ENCODE assay signal across 8 cellular contexts in the genomic region with DNA sequence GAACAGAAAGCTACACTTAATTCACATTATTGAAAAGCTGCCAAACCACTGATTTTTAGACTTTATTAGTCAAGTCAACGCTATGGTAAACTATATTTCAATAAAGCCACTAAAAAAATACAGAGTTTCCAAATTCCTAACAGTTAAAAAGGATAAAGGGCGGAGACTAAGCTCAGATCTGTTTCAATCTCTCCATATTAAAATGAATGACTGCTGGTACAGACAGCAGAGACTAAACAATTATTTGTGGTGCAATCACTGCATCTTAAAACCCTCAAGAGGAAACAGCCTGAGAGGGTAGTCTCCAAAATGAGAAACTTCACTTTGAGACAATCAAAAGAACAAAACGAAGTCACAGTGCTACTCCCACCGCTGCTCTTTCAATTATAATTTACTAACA. TPM values are rescaled to one million over a fixed set of nuclear protein-coding genes. Genes with fewer than 3 reads are reported as not detected.
DNase-seq lines count a peak whose midpoint lies in the region; ATAC-seq and TF ChIP-seq lines count a peak whose summit lies in the region.

No MANE protein-coding gene starts in this region.

- H3K36me3 Mint-ChIP-seq in CD8-positive, alpha-beta T cell, result peaks cover 12% of the 10 kb centered on the region
- peaks cover 19% of the 10 kb centered on the region for H3K36me3 Mint-ChIP-seq in nephron progenitor cell (ENCODE audit: low read depth)

- H3K4me1 Mint-ChIP-seq in CD8-positive, alpha-beta T cell (ENCODE audit: low read depth), result peaks cover 58% of the 10 kb centered on the region
- H3K4me1 Mint-ChIP-seq in nephron progenitor cell, result peaks cover 43% of the 10 kb centered on the region

- H3K9ac ChIP-seq in duodenal mucosa (ENCODE audit: low read depth in 1 of 2, low read length in 2 of 2), result peak overlapping the region; percentile 73 to 83

- no peak for TF ChIP-seq CTCF in CD8-positive, alpha-beta T cell (IDR thresholded peaks at IDR 0.05)
- no peak for TF ChIP-seq CTCF in nephron progenitor cell (IDR thresholded peaks at IDR 0.05)

- peaks cover 39% of the 10 kb centered on the region for H3K4me1 ChIP-seq in CD8-positive, alpha-beta T cell (ENCODE audit: insufficient read depth, low read length)
- peaks cover 34 to 41% of the 10 kb centered on the region in 2 donors for H3K4me1 ChIP-seq in duodenal mucosa (ENCODE audit: control insufficient read depth in 1 of 2, insufficient read depth in 2 of 2, low read length in 2 of 2)

- CTCF ChIA-PET in CD8-positive, alpha-beta T cell (lab: Charles Lee), result interaction anchor here (1.1 to 1.7 kb wide), 3 partner anchors 12 to 348 kb away, joined by 3 to 8 read pairs (median 3); no protein-coding TSS in a partner anchor

- H3K9me3 ChIP-seq in CD8-positive, alpha-beta T cell (ENCODE audit: low read length), result no peaks in the 10 kb centered on the region
- no peaks in the 10 kb centered on the region for H3K9me3 ChIP-seq in duodenal mucosa (ENCODE audit: control insufficient read depth in 1 of 2, low read length in 2 of 2)

- H3K4me3 ChIP-seq in CD8-positive, alpha-beta T cell (ENCODE audit: low read depth, low read length), result peak overlapping the region; percentile 62
- peak overlapping the region; percentile 81 to 87 for H3K4me3 ChIP-seq in duodenal mucosa (ENCODE audit: low read depth in 1 of 2, low read length in 2 of 2)

- H3K27me3 ChIP-seq in CD8-positive, alpha-beta T cell (ENCODE audit: insufficient read depth, low read length), result no peaks in the 10 kb centered on the region
- no peaks in the 10 kb centered on the region for H3K27me3 ChIP-seq in duodenal mucosa (ENCODE audit: control insufficient read depth in 1 of 2, insufficient read depth in 2 of 2, low read length in 2 of 2)

- no peaks in the 10 kb centered on the region for H3K36me3 ChIP-seq in CD8-positive, alpha-beta T cell (ENCODE audit: insufficient read depth, low read length)
- H3K36me3 ChIP-seq in duodenal mucosa (ENCODE audit: control insufficient read depth in 1 of 2, insufficient read depth in 2 of 2, low read length in 2 of 2), result no peaks in the 10 kb centered on the region

- H3K27ac ChIP-seq in CD8-positive, alpha-beta T cell (ENCODE audit: low read depth, low read length), result peak overlapping the region; percentile 37
- H3K27ac ChIP-seq in duodenal mucosa (ENCODE audit: low read depth, low read length), result peak overlapping the region; percentile 90

- DNase-seq in CD8-positive, alpha-beta T cell, result no peak
- DNase-seq in NCI-H69 (lab: John Stamatoyannopoulos, UW), result peak; percentile 32
- DNase-seq in nephron progenitor cell, result no peak
- no peak for DNase-seq in globus pallidus (ENCODE audit: low spot score)

- peak overlapping the region; percentile 89 for H3K27ac Mint-ChIP-seq in CD8-positive, alpha-beta T cell
- peak overlapping the region; percentile 84 for H3K27ac Mint-ChIP-seq in nephron progenitor cell

- H3K4me3 Mint-ChIP-seq in CD8-positive, alpha-beta T cell, result peak overlapping the region; percentile 86
- H3K4me3 Mint-ChIP-seq in nephron progenitor cell, result peak overlapping the region; percentile 95

- no peaks in the 10 kb centered on the region for H3K9me3 Mint-ChIP-seq in CD8-positive, alpha-beta T cell
- H3K9me3 Mint-ChIP-seq in nephron progenitor cell, result no peaks in the 10 kb centered on the region

- no peaks in the 10 kb centered on the region for H3K27me3 Mint-ChIP-seq in CD8-positive, alpha-beta T cell (ENCODE audit: low read depth)
- no peaks in the 10 kb centered on the region for H3K27me3 Mint-ChIP-seq in nephron progenitor cell (ENCODE audit: low read depth, poor library complexity)

- POLR2A ChIA-PET in CD8-positive, alpha-beta T cell (lab: Charles Lee), result interaction anchor here (2.2 kb wide), 1 partner anchor 10 kb away, joined by 7 read pairs; no protein-coding TSS in a partner anchor

- intact Hi-C loops in CD8-positive, alpha-beta T cell (cut with DNase I, micrococcal nuclease), result loop anchor here (1.0 to 10.0 kb wide), 3 partner anchors 278 to 1904 kb away; a partner anchor contains a TSS

- no peak for ATAC-seq in CD8-positive, alpha-beta T cell
- no peak for ATAC-seq in HG02763 (IDR thresholded peaks at IDR 0.05; ENCODE audit: unreplicated experiment)
- ATAC-seq in HG03159 (IDR thresholded peaks at IDR 0.05; ENCODE audit: unreplicated experiment), result no peak
- ATAC-seq in GM21529 (IDR thresholded peaks at IDR 0.05; ENCODE audit: unreplicated experiment), result no peak

RNA-seq across cellular contexts. Expression of a gene that starts 1.3 kb away (rescaled TPM):
- 10 to 100 TPM; 54.4 to 55.9 TPM for total RNA-seq in CD8-positive, alpha-beta T cell
